In genomic region chr5:9105851-9106250, GRCh38 we compare ENCODE assay signal across 13 cellular contexts.
"Had no signal": no experiment of that assay in that cellular context is flagged by ENCODE, and none has a peak within 500 bp of the region (broad histone marks: within the 10 kb centered on the region; RNA-seq: fewer than 3 reads in every experiment).

No MANE protein-coding gene starts in this region.

- H3K27ac Mint-ChIP-seq: activated naive CD8-positive, alpha-beta T cell treated with anti-CD3 and anti-CD28 coated beads, Interleukin-2, amount 10 ng/mL, durations not matched to agents 7 days and 5 days; neural progenitor cell; stimulated activated memory B cell treated with anti-CD40 and anti-IgM and Interleukin-4, amounts not matched to agents 10 μg/mL and 1 μg/mL and 100 μg/mL, for 72 hours had no signal

- H3K4me3 Mint-ChIP-seq: activated naive CD8-positive, alpha-beta T cell treated with anti-CD3 and anti-CD28 coated beads, Interleukin-2, amount 10 ng/mL, durations not matched to agents 7 days and 5 days; neural progenitor cell; stimulated activated memory B cell treated with anti-CD40 and anti-IgM and Interleukin-4, amounts not matched to agents 10 μg/mL and 1 μg/mL and 100 μg/mL, for 72 hours had no signal

- ATAC-seq: left colon; pancreas; stimulated activated memory B cell treated with anti-CD40 and anti-IgM and Interleukin-4, amounts not matched to agents 10 μg/mL and 1 μg/mL and 100 μg/mL, for 72 hours had no signal

- DNase-seq: activated naive CD4-positive, alpha-beta T cell; activated naive CD8-positive, alpha-beta T cell treated with anti-CD3 and anti-CD28 coated beads, Interleukin-2, amount 10 ng/mL, durations not matched to agents 7 days and 5 days; central memory CD4-positive, alpha-beta T cell; effector CD8-positive, alpha-beta T cell; left colon; pancreas; retina; stimulated activated CD4-positive, alpha-beta T cell treated with anti-CD3 and anti-CD28 coated beads, Interleukin-2, amount 100 ng/mL, for 48 hours had no signal

- H3K4me1 Mint-ChIP-seq: activated naive CD8-positive, alpha-beta T cell treated with anti-CD3 and anti-CD28 coated beads, Interleukin-2, amount 10 ng/mL, durations not matched to agents 7 days and 5 days; stimulated activated memory B cell treated with anti-CD40 and anti-IgM and Interleukin-4, amounts not matched to agents 10 μg/mL and 1 μg/mL and 100 μg/mL, for 72 hours had no signal

- H3K27ac ChIP-seq: ascending aorta, coronary artery, neural progenitor cell, pancreas had no signal

- H3K36me3 Mint-ChIP-seq: activated naive CD8-positive, alpha-beta T cell treated with anti-CD3 and anti-CD28 coated beads, Interleukin-2, amount 10 ng/mL, durations not matched to agents 7 days and 5 days; neural progenitor cell; stimulated activated memory B cell treated with anti-CD40 and anti-IgM and Interleukin-4, amounts not matched to agents 10 μg/mL and 1 μg/mL and 100 μg/mL, for 72 hours had no signal

- H3K4me1 ChIP-seq: ascending aorta, pancreas had no signal

- H3K27me3 ChIP-seq: ascending aorta, neural progenitor cell, pancreas had no signal

- H3K4me3 ChIP-seq: ascending aorta, coronary artery, lung, neural progenitor cell, pancreas had no signal

- H3K36me3 ChIP-seq: neural progenitor cell had no signal

- H3K9me3 Mint-ChIP-seq: activated naive CD8-positive, alpha-beta T cell treated with anti-CD3 and anti-CD28 coated beads, Interleukin-2, amount 10 ng/mL, durations not matched to agents 7 days and 5 days; neural progenitor cell had no signal

- H3K9me3 ChIP-seq: ascending aorta, pancreas had no signal

- H3K27me3 Mint-ChIP-seq: activated naive CD8-positive, alpha-beta T cell treated with anti-CD3 and anti-CD28 coated beads, Interleukin-2, amount 10 ng/mL, durations not matched to agents 7 days and 5 days; stimulated activated memory B cell treated with anti-CD40 and anti-IgM and Interleukin-4, amounts not matched to agents 10 μg/mL and 1 μg/mL and 100 μg/mL, for 72 hours had no signal
